In genomic region chr2:144239726-144240125, GRCh38 we compare ENCODE assay signal across 1 cellular context.
TF ChIP-seq lines count a peak whose summit lies in the region.

No MANE protein-coding gene starts in this region.

TF ChIP-seq in GM12878, 131 proteins besides CTCF, POLR2A, EP300 and RAD21 (continued from another document):
- no peak for TF ChIP-seq POLR2AphosphoS5 (IDR thresholded peaks at IDR 0.05; ENCODE audit: low read length)
- no peak for TF ChIP-seq POU2F2 (IDR thresholded peaks at IDR 0.05; ENCODE audit: borderline replicate concordance, low read depth, low read length)
- no peak for TF ChIP-seq NR2C2 (IDR thresholded peaks at IDR 0.05; ENCODE audit: borderline replicate concordance, control insufficient read depth, insufficient read length, low read depth)
- no peak for TF ChIP-seq CHD4 (IDR thresholded peaks at IDR 0.05)
- TF ChIP-seq ETV6 (conservative IDR thresholded peaks at IDR 0.05 in 1 of 2, IDR thresholded peaks at IDR 0.05 in 1 of 2; ENCODE audit: borderline replicate concordance in 1 of 2, low read depth in 1 of 2) = no peak
- TF ChIP-seq SMAD5 (IDR thresholded peaks at IDR 0.05; ENCODE audit: low read depth) = no peak
- no peak for TF ChIP-seq ZNF384 (IDR thresholded peaks at IDR 0.05; ENCODE audit: borderline replicate concordance, low read depth, low read length)
- no peak for TF ChIP-seq PBX3 (IDR thresholded peaks at IDR 0.05; ENCODE audit: insufficient replicate concordance, low read depth, low read length)
- no peak for TF ChIP-seq ZNF274 (IDR thresholded peaks at IDR 0.05; ENCODE audit: insufficient read depth, insufficient read length)
